8 cellular contexts compared by ENCODE assay signal in genomic region chr2:118881490-118882129, GRCh38. TPM values are rescaled to one million over a fixed set of nuclear protein-coding genes. Genes with fewer than 3 reads are reported as not detected.
DNase-seq lines count a peak whose midpoint lies in the region; ATAC-seq and TF ChIP-seq lines count a peak whose summit lies in the region.

No MANE protein-coding gene starts in this region.

- DNase-seq in Ammon's horn (ENCODE audit: low spot score) (peak; percentile 76), NCI-H2227 treated with DMSO at 0.1 percent for 48 hours (lab: John Stamatoyannopoulos, UW) (peak; percentile 38), cerebellum (ENCODE audit: low spot score) (peak; percentile 61), lung (ENCODE audit: low spot score) (peak; percentile 74)
- peak; percentile 34 for DNase-seq in stimulated activated CD8-positive, alpha-beta memory T cell treated with anti-CD3 and anti-CD28 coated beads, Interleukin-4, amount 100 ng/mL, for 24 hours (ENCODE audit: low read depth)

- ATAC-seq in GM19023 (IDR thresholded peaks at IDR 0.05; ENCODE audit: unreplicated experiment) (peak; percentile 94), HG03108 (IDR thresholded peaks at IDR 0.05; ENCODE audit: unreplicated experiment) (peak; percentile 66), lung (ENCODE audit: insufficient read depth, low FRiP score) (peak; percentile 91)
- peak; percentile 67 to 74 for ATAC-seq in activated CD4-positive, CD25-positive, alpha-beta regulatory T cell treated with anti-CD3 and anti-CD28 coated beads, Interleukin-2, amount 50 U/mL, for 24 hours

- H3K27me3 ChIP-seq in lung (ENCODE audit: control insufficient read depth, insufficient read depth), result no peaks in the 10 kb centered on the region

- no peak overlapping the region for H3K27ac ChIP-seq in lung (ENCODE audit: low read depth in 1 of 2, low read length in 1 of 2)

- H3K36me3 ChIP-seq in lung (ENCODE audit: control insufficient read depth in 2 of 2, insufficient read depth in 2 of 2, low read length in 2 of 2), result no peaks in the 10 kb centered on the region

- 17 to 22% methylated on average over 10 of the region's 10 CpGs for WGBS in lung, 2 donors

- no peak overlapping the region for H3K4me3 ChIP-seq in lung

- no peaks in the 10 kb centered on the region for H3K4me1 ChIP-seq in lung (ENCODE audit: control insufficient read depth in 2 of 2, insufficient read depth in 2 of 2, low read length in 2 of 2)

- peaks cover 0 to 5% of the 10 kb centered on the region in 2 donors for H3K9me3 ChIP-seq in lung (ENCODE audit: control insufficient read depth in 2 of 2, insufficient read depth in 1 of 2, low read length in 1 of 2)

- TF ChIP-seq CTCF in lung (IDR thresholded peaks at IDR 0.05; ENCODE audit: control extremely low read depth, extremely low read depth), result peak; percentile 61

RNA-seq across cellular contexts. Expression of gene EN1, which starts 34.2 kb away (rescaled TPM):
- 5.4 TPM for total RNA-seq in cerebellum
- total RNA-seq in lung, result not detected
- not detected for polyA plus RNA-seq in lung
